Comparison of ENCODE assay signal across 1 cellular context in genomic region chr10:6089334-6090219, GRCh38.
TF ChIP-seq lines count a peak whose summit lies in the region.

No MANE protein-coding gene starts in this region.

TF ChIP-seq in SK-N-SH, 30 proteins besides CTCF, POLR2A, EP300 and RAD21 (continued from another document):
- no peak for TF ChIP-seq TAF1 (IDR thresholded peaks at IDR 0.05; ENCODE audit: borderline replicate concordance, low read depth, low read length)
- no peak for TF ChIP-seq USF1 (IDR thresholded peaks at IDR 0.05; ENCODE audit: borderline replicate concordance, low read depth)
- TF ChIP-seq TCF12 (IDR thresholded peaks at IDR 0.05) = no peak
- TF ChIP-seq SIN3A (IDR thresholded peaks at IDR 0.05; ENCODE audit: borderline replicate concordance, low read depth, low read length) = no peak
- TF ChIP-seq GABPA (IDR thresholded peaks at IDR 0.05; ENCODE audit: low read depth) = no peak
- TF ChIP-seq FOSL2 (IDR thresholded peaks at IDR 0.05; ENCODE audit: borderline replicate concordance, low read depth) = no peak
- no peak for TF ChIP-seq SMC3 (IDR thresholded peaks at IDR 0.05; ENCODE audit: low read depth, low read length)
- no peak for TF ChIP-seq ELF1 (IDR thresholded peaks at IDR 0.05)
- TF ChIP-seq, protein P1, sequence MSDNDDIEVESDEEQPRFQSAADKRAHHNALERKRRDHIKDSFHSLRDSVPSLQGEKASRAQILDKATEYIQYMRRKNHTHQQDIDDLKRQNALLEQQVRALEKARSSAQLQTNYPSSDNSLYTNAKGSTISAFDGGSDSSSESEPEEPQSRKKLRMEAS (IDR thresholded peaks at IDR 0.05; ENCODE audit: low read depth) = no peak
- TF ChIP-seq, protein P2, sequence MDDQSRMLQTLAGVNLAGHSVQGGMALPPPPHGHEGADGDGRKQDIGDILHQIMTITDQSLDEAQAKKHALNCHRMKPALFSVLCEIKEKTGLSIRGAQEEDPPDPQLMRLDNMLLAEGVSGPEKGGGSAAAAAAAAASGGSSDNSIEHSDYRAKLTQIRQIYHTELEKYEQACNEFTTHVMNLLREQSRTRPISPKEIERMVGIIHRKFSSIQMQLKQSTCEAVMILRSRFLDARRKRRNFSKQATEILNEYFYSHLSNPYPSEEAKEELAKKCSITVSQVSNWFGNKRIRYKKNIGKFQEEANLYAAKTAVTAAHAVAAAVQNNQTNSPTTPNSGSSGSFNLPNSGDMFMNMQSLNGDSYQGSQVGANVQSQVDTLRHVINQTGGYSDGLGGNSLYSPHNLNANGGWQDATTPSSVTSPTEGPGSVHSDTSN (IDR thresholded peaks at IDR 0.05) = no peak
- TF ChIP-seq MEF2A (IDR thresholded peaks at IDR 0.05; ENCODE audit: borderline replicate concordance, low read depth) = no peak
- TF ChIP-seq, protein P3, sequence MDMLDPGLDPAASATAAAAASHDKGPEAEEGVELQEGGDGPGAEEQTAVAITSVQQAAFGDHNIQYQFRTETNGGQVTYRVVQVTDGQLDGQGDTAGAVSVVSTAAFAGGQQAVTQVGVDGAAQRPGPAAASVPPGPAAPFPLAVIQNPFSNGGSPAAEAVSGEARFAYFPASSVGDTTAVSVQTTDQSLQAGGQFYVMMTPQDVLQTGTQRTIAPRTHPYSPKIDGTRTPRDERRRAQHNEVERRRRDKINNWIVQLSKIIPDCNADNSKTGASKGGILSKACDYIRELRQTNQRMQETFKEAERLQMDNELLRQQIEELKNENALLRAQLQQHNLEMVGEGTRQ (IDR thresholded peaks at IDR 0.05; ENCODE audit: borderline replicate concordance, low read depth, low read length) = no peak
